ENCODE assay signal across 15 cellular contexts in genomic region chr9:81032831-81033230, GRCh38.
DNase-seq lines count a peak whose midpoint lies in the region; ATAC-seq and TF ChIP-seq lines count a peak whose summit lies in the region.
"Had no signal": no experiment of that assay in that cellular context is flagged by ENCODE, and none has a peak within 500 bp of the region (broad histone marks: within the 10 kb centered on the region; RNA-seq: fewer than 3 reads in every experiment).

No MANE protein-coding gene starts in this region.

- no peak overlapping the region for H3K4me2 ChIP-seq in hepatocyte

- no peak overlapping the region for H3K4me3 Mint-ChIP-seq in CD4-positive, alpha-beta memory T cell
- H3K4me3 Mint-ChIP-seq: naive thymus-derived CD8-positive, alpha-beta T cell had no signal

- H3K27me3 ChIP-seq in SJSA1 (replicated peaks): no peaks in the 10 kb centered on the region
- no peaks in the 10 kb centered on the region for H3K27me3 ChIP-seq in hepatocyte
- H3K27me3 ChIP-seq in colonic mucosa: no peaks in the 10 kb centered on the region
- H3K27me3 ChIP-seq in CD4-positive, alpha-beta memory T cell (ENCODE audit: insufficient read depth, low read length): no peaks in the 10 kb centered on the region
- H3K27me3 ChIP-seq in esophagus squamous epithelium: no peaks in the 10 kb centered on the region

- H3K36me3 ChIP-seq in SJSA1 (no peaks in the 10 kb centered on the region), hepatocyte (replicated peaks; ENCODE audit: insufficient read depth, low read depth) (no peaks in the 10 kb centered on the region), colonic mucosa (no peaks in the 10 kb centered on the region), esophagus squamous epithelium (no peaks in the 10 kb centered on the region)
- no peaks in the 10 kb centered on the region for H3K36me3 ChIP-seq in CD4-positive, alpha-beta memory T cell (ENCODE audit: insufficient read depth, low read length)

- no peaks in the 10 kb centered on the region for H3K79me2 ChIP-seq in hepatocyte

- H3K27me3 Mint-ChIP-seq in CD4-positive, alpha-beta memory T cell: no peaks in the 10 kb centered on the region

- no peak for ATAC-seq in HG03108 (IDR thresholded peaks at IDR 0.05; ENCODE audit: unreplicated experiment)
- ATAC-seq: left colon; naive thymus-derived CD8-positive, alpha-beta T cell had no signal

- CTCF ChIA-PET in CD4-positive, alpha-beta memory T cell (lab: Charles Lee; ENCODE audit: partially characterized antibody): no interaction called here

- no peaks in the 10 kb centered on the region for H3K4me1 Mint-ChIP-seq in CD4-positive, alpha-beta memory T cell
- H3K4me1 Mint-ChIP-seq: naive thymus-derived CD8-positive, alpha-beta T cell had no signal

- no peaks in the 10 kb centered on the region for H3K9me2 ChIP-seq in hepatocyte (replicated peaks; ENCODE audit: insufficient read depth)

- WGBS in hepatocyte (ENCODE audit: low lambda C conversion rate, missing lambda C conversion rate): 9% methylated on average over 1 of the region's 1 CpG
- WGBS in esophagus squamous epithelium, 2 donors: 5 to 21% methylated on average over 1 of the region's 1 CpG

- H3K27ac ChIP-seq in SJSA1: peak overlapping the region; percentile 71
- H3K27ac ChIP-seq in hepatocyte: peak overlapping the region; percentile 68
- H3K27ac ChIP-seq in colonic mucosa: no peak overlapping the region
- no peak overlapping the region for H3K27ac ChIP-seq in CD4-positive, alpha-beta memory T cell (ENCODE audit: low read depth, low read length)
- H3K27ac ChIP-seq in esophagus squamous epithelium: no peak overlapping the region

- H3K27ac Mint-ChIP-seq in CD4-positive, alpha-beta memory T cell: no peak overlapping the region
- H3K27ac Mint-ChIP-seq: naive thymus-derived CD8-positive, alpha-beta T cell had no signal

- peaks cover 0 to 15% (median 2%) of the 10 kb centered on the region in 8 donors for H3K9me3 Mint-ChIP-seq in CD4-positive, alpha-beta memory T cell

- no peak overlapping the region for H2AFZ ChIP-seq in hepatocyte

- H3K9me3 ChIP-seq in SJSA1 (replicated peaks) (no peaks in the 10 kb centered on the region), hepatocyte (ENCODE audit: low read depth) (no peaks in the 10 kb centered on the region), colonic mucosa (no peaks in the 10 kb centered on the region), esophagus squamous epithelium (no peaks in the 10 kb centered on the region)
- no peaks in the 10 kb centered on the region for H3K9me3 ChIP-seq in CD4-positive, alpha-beta memory T cell (ENCODE audit: control insufficient read depth in 1 of 2, low read length in 2 of 2)

- no peaks in the 10 kb centered on the region for H4K20me1 ChIP-seq in hepatocyte (ENCODE audit: insufficient read depth, poor library complexity, severe bottlenecking)

- no peak for TF ChIP-seq POLR2A in esophagus squamous epithelium (IDR thresholded peaks at IDR 0.05)

- intact Hi-C loops in colonic mucosa (cut with DNase I) (no loop called here), esophagus squamous epithelium (cut with DNase I) (no loop called here)
- intact Hi-C loops in CD4-positive, alpha-beta memory T cell (cut with micrococcal nuclease): no loop called here

- H3K9ac ChIP-seq in colonic mucosa (ENCODE audit: low read depth in 2 of 2, low read length in 2 of 2): no peak overlapping the region

- DNase-seq in ELR (ENCODE audit: low read depth): peak; percentile 57
- peak in 1 of 2 experiments; percentile 49 for DNase-seq in SJSA1 (ENCODE audit: low read depth in 1 of 2, low spot score in 2 of 2)
- DNase-seq in hepatocyte (ENCODE audit: low spot score): no peak
- peak; percentile 39 for DNase-seq in retinal pigment epithelial cell (ENCODE audit: low read depth)
- no peak for DNase-seq in colonic mucosa
- no peak for DNase-seq in CD4-positive, alpha-beta memory T cell
- no peak for DNase-seq in esophagus squamous epithelium (lab: John Stamatoyannopoulos, UW)
- DNase-seq: activated CD4-positive, alpha-beta T cell treated with anti-CD3 and anti-CD28 coated beads, Interleukin-2, amount 50 U/mL, for 1 hour; left colon; naive thymus-derived CD8-positive, alpha-beta T cell; NCI-H1092 treated with DMSO at 0.1 percent for 48 hours; NCI-H510A treated with DMSO at 0.1 percent for 48 hours; T-helper 9 cell had no signal

- H3K4me1 ChIP-seq in SJSA1 (replicated peaks): peaks cover 54% of the 10 kb centered on the region
- H3K4me1 ChIP-seq in hepatocyte (ENCODE audit: insufficient read depth): peaks cover 18% of the 10 kb centered on the region
- no peaks in the 10 kb centered on the region for H3K4me1 ChIP-seq in colonic mucosa
- no peaks in the 10 kb centered on the region for H3K4me1 ChIP-seq in CD4-positive, alpha-beta memory T cell (ENCODE audit: insufficient read depth, low read length)
- H3K4me1 ChIP-seq in esophagus squamous epithelium: no peaks in the 10 kb centered on the region

- H3K36me3 Mint-ChIP-seq in CD4-positive, alpha-beta memory T cell: no peaks in the 10 kb centered on the region
- H3K36me3 Mint-ChIP-seq: naive thymus-derived CD8-positive, alpha-beta T cell had no signal

- no peak for TF ChIP-seq CTCF in hepatocyte (IDR thresholded peaks at IDR 0.05; ENCODE audit: poor library complexity)
- no peak for TF ChIP-seq CTCF in retinal pigment epithelial cell (conservative IDR thresholded peaks at IDR 0.05; ENCODE audit: low read depth, low read length)
- TF ChIP-seq CTCF in colonic mucosa (IDR thresholded peaks at IDR 0.05): no peak
- no peak for TF ChIP-seq CTCF in esophagus squamous epithelium (IDR thresholded peaks at IDR 0.05)

- H3K4me3 ChIP-seq in SJSA1 (no peak overlapping the region), hepatocyte (no peak overlapping the region), retinal pigment epithelial cell (ENCODE audit: low read length) (no peak overlapping the region), colonic mucosa (no peak overlapping the region), esophagus squamous epithelium (no peak overlapping the region)
- H3K4me3 ChIP-seq in CD4-positive, alpha-beta memory T cell (ENCODE audit: low read length in 2 of 2): no peak overlapping the region
- H3K4me3 ChIP-seq: skin epidermis had no signal

- POLR2A ChIA-PET in CD4-positive, alpha-beta memory T cell (lab: Charles Lee; ENCODE audit: partially characterized antibody): no interaction called here

Comparison
In these comparisons a context has a peak if more than half of its experiments do, and no peak if none do; other contexts are left out.
1. DNase-seq: peak in ELR (single experiment) and retinal pigment epithelial cell (single experiment); none in hepatocyte (single experiment), colonic mucosa (single experiment), CD4-positive, alpha-beta memory T cell (0 of 5) and esophagus squamous epithelium (single experiment).
2. H3K27ac ChIP-seq: peak in SJSA1 (single experiment) and hepatocyte (single experiment); none in colonic mucosa (single experiment), CD4-positive, alpha-beta memory T cell (single experiment) and esophagus squamous epithelium (0 of 4).